ENCODE assay signal across 30 cellular contexts in genomic region chr3:165011557-165011956, GRCh38.
"Had no signal": no experiment of that assay in that cellular context is flagged by ENCODE, and none has a peak within 500 bp of the region (broad histone marks: within the 10 kb centered on the region; RNA-seq: fewer than 3 reads in every experiment).

No MANE protein-coding gene starts in this region.

- H3K4me3 ChIP-seq: colonic mucosa, esophagus muscularis mucosa, mucosa of descending colon, prostate gland, right atrium auricular region, sigmoid colon, spleen, thoracic aorta, tibial nerve, upper lobe of left lung had no signal

- H3K4me1 Mint-ChIP-seq: endodermal cell; immature natural killer cell; mesothelial cell of epicardium; naive B cell; neural crest cell; stimulated activated naive B cell treated with anti-CD40 and anti-IgM and Interleukin-4, amounts not matched to agents 10 μg/mL and 1 μg/mL and 100 μg/mL, for 72 hours had no signal

- H3K27ac ChIP-seq: colonic mucosa, esophagus muscularis mucosa, foreskin keratinocyte, neutrophil, prostate gland, right atrium auricular region, sigmoid colon, spleen, thoracic aorta, tibial nerve, upper lobe of left lung had no signal

- FAIRE-seq: endothelial cell of umbilical vein, keratinocyte, urothelium cell line had no signal

- H3K4me3 Mint-ChIP-seq: dendritic cell treated with granulocyte-macrophage colony-stimulating factor and Interleukin-4, amounts not matched to agents 40 ng/mL and 50 ng/mL, for 4 days; endodermal cell; immature natural killer cell; mesothelial cell of epicardium; naive B cell; natural killer cell treated with Interleukin-12 subunit alpha and Interleukin-12 subunit beta and Interleukin-15 and Interleukin-18, amount 100 ng/mL, for 72 hours; neural crest cell; stimulated activated naive B cell treated with anti-CD40 and anti-IgM and Interleukin-4, amounts not matched to agents 10 μg/mL and 1 μg/mL and 100 μg/mL, for 72 hours; stimulated activated naive CD8-positive, alpha-beta T cell treated with anti-CD3 and anti-CD28 coated beads, Interleukin-15, Interleukin-2, amounts not matched to agents 100 ng/mL and 50 ng/mL, for 24 hours had no signal

- H3K27me3 ChIP-seq: colonic mucosa, esophagus muscularis mucosa, foreskin keratinocyte, neutrophil, right atrium auricular region, sigmoid colon, spleen, tibial nerve, upper lobe of left lung had no signal

- DNase-seq: colonic mucosa; effector CD8-positive, alpha-beta T cell; endodermal cell; foreskin keratinocyte; glutamatergic neuron; hypothalamus; immature natural killer cell; mesenchymal stem cell; mucosa of descending colon; naive B cell; sigmoid colon; spleen; stimulated activated CD4-positive, alpha-beta T cell treated with anti-CD3 and anti-CD28 coated beads, Interleukin-4, amount 100 ng/mL, for 4 hours; stimulated activated naive B cell treated with anti-CD40 and anti-IgM and Interleukin-4, amounts not matched to agents 10 μg/mL and 1 μg/mL and 100 μg/mL, for 72 hours; upper lobe of left lung had no signal

- ATAC-seq: foreskin keratinocyte; left lobe of liver; mucosa of descending colon; natural killer cell treated with Interleukin-12 subunit alpha and Interleukin-12 subunit beta and Interleukin-15 and Interleukin-18, amount 100 ng/mL, for 72 hours; stimulated activated naive B cell treated with anti-CD40 and anti-IgM and Interleukin-4, amounts not matched to agents 10 μg/mL and 1 μg/mL and 100 μg/mL, for 72 hours had no signal

- H3K36me3 Mint-ChIP-seq: immature natural killer cell; mesothelial cell of epicardium; naive B cell; natural killer cell treated with Interleukin-12 subunit alpha and Interleukin-12 subunit beta and Interleukin-15 and Interleukin-18, amount 100 ng/mL, for 72 hours; stimulated activated naive B cell treated with anti-CD40 and anti-IgM and Interleukin-4, amounts not matched to agents 10 μg/mL and 1 μg/mL and 100 μg/mL, for 72 hours had no signal

- H3K36me3 ChIP-seq: colonic mucosa, esophagus muscularis mucosa, neutrophil, prostate gland, right atrium auricular region, sigmoid colon, spleen, thoracic aorta, tibial nerve, upper lobe of left lung had no signal

- H3K27ac Mint-ChIP-seq: dendritic cell treated with granulocyte-macrophage colony-stimulating factor and Interleukin-4, amounts not matched to agents 40 ng/mL and 50 ng/mL, for 4 days; endodermal cell; immature natural killer cell; mesothelial cell of epicardium; naive B cell; natural killer cell treated with Interleukin-12 subunit alpha and Interleukin-12 subunit beta and Interleukin-15 and Interleukin-18, amount 100 ng/mL, for 72 hours; stimulated activated naive B cell treated with anti-CD40 and anti-IgM and Interleukin-4, amounts not matched to agents 10 μg/mL and 1 μg/mL and 100 μg/mL, for 72 hours; stimulated activated naive CD8-positive, alpha-beta T cell treated with anti-CD3 and anti-CD28 coated beads, Interleukin-15, Interleukin-2, amounts not matched to agents 100 ng/mL and 50 ng/mL, for 24 hours had no signal

- H3K4me1 ChIP-seq: colonic mucosa, esophagus muscularis mucosa, foreskin keratinocyte, prostate gland, right atrium auricular region, sigmoid colon, spleen, tibial nerve, upper lobe of left lung had no signal

- H3K9me3 ChIP-seq: colonic mucosa, esophagus muscularis mucosa, mucosa of descending colon, neutrophil, prostate gland, right atrium auricular region, sigmoid colon, thoracic aorta, tibial nerve, upper lobe of left lung had no signal

- H3K9me3 Mint-ChIP-seq: dendritic cell treated with granulocyte-macrophage colony-stimulating factor and Interleukin-4, amounts not matched to agents 40 ng/mL and 50 ng/mL, for 4 days; endodermal cell; stimulated activated naive CD8-positive, alpha-beta T cell treated with anti-CD3 and anti-CD28 coated beads, Interleukin-15, Interleukin-2, amounts not matched to agents 100 ng/mL and 50 ng/mL, for 24 hours had no signal

- H3K27me3 Mint-ChIP-seq: dendritic cell treated with granulocyte-macrophage colony-stimulating factor and Interleukin-4, amounts not matched to agents 40 ng/mL and 50 ng/mL, for 4 days; naive B cell; natural killer cell treated with Interleukin-12 subunit alpha and Interleukin-12 subunit beta and Interleukin-15 and Interleukin-18, amount 100 ng/mL, for 72 hours; stimulated activated naive B cell treated with anti-CD40 and anti-IgM and Interleukin-4, amounts not matched to agents 10 μg/mL and 1 μg/mL and 100 μg/mL, for 72 hours; stimulated activated naive CD8-positive, alpha-beta T cell treated with anti-CD3 and anti-CD28 coated beads, Interleukin-15, Interleukin-2, amounts not matched to agents 100 ng/mL and 50 ng/mL, for 24 hours had no signal
